In the genomic region with DNA sequence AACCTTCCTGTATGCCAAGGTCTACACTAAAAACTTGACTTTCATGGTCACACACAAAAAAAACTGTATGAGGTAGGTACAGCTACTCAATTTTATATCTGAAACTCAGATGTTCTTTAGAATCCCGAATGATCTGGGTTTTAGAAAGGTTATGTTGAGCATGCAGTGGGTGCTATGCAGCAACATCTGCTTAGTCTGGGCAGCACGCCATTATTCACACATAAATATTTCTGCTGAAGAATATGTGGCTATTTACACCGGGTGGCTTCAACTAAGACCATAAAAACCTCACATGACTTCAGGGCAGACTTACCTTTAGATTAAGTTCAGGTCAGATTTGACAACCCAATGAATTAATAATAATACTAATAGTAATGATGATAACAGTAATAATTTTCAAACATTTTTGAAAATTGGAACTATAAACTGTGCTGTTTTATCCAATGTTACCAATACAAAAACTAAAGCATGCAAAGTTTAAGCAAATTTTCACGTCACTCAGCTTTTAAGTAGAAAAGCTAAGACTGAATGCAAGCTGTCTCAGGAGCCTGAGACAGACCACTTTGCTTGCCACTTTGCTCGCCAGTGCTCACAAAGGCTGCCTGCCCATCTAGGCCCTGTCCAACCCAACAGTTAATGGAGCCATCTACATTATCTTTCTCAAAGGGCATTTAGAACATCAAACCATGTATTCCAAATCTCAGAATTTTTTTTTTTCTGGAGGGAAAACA, we compare ENCODE assay signal across 14 cellular contexts.
"Had no signal": no experiment of that assay in that cellular context is flagged by ENCODE, and none has a peak within 500 bp of the region (broad histone marks: within the 10 kb centered on the region; RNA-seq: fewer than 3 reads in every experiment).

No MANE protein-coding gene starts in this region.

- H3K36me3 ChIP-seq: lower lobe of right lung, stomach, thoracic aorta had no signal

- H3K4me3 ChIP-seq: lower lobe of right lung, skin epidermis, stomach, thoracic aorta had no signal

- DNase-seq: activated CD4-positive, alpha-beta T cell treated with anti-CD3 and anti-CD28 coated beads for 48 hours; activated naive CD4-positive, alpha-beta T cell treated with Interleukin-2 at 50 U/mL for 16 hours; central memory CD4-positive, alpha-beta T cell; cortex of kidney; effector memory CD4-positive, alpha-beta T cell; foreskin fibroblast; glutamatergic neuron; immature natural killer cell; lower lobe of right lung; stomach had no signal

- H3K4me1 ChIP-seq: lower lobe of right lung, stomach had no signal

- H3K27me3 ChIP-seq: stomach had no signal

- ATAC-seq: lower lobe of right lung, WTC11 had no signal

- H3K9me3 ChIP-seq: lower lobe of right lung, stomach, thoracic aorta had no signal

- H3K27ac ChIP-seq: epithelial cell of prostate, lower lobe of right lung, skin epidermis, stomach, thoracic aorta had no signal
